16 cellular contexts compared by ENCODE assay signal in the genomic region with DNA sequence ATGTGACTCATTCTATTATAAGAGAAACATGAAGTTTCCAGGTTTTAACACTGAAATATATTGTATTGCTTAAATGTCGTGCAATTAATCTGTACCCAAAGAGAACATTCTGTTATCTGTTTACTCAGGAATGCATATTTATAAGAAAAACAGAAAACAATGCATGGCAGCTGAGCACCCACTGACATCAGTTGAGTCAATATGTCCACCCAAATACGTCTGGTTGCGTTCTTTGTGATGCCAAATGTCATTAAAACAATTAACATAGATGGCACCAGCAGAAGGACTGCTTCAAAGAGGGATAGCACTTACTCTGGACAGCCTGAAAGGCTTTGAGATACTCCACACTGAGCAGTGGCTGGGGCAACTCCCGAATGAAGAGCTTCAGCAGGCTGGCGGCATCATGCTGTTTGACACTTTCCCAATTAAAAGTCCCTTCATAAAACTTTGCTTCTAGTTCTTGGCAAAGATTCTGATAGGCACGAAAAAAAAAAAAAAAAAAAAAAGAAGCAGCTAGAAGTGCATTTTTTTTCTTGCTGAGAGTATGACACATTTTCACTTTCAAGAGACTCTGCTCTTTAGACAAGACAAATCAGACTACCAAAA.
A peak's percentile ranks its signal among the peaks of the same experiment; 100 is the strongest.
DNase-seq lines count a peak whose midpoint lies in the region; ATAC-seq and TF ChIP-seq lines count a peak whose summit lies in the region.
"Had no signal": no experiment of that assay in that cellular context is flagged by ENCODE, and none has a peak within 500 bp of the region (broad histone marks: within the 10 kb centered on the region; RNA-seq: fewer than 3 reads in every experiment).

No MANE protein-coding gene starts in this region.

- no peak overlapping the region for H3K4me3 Mint-ChIP-seq in MCF 10A (ENCODE audit: unreplicated experiment)
- H3K4me3 Mint-ChIP-seq: activated naive CD4-positive, alpha-beta T cell treated with anti-CD3 and anti-CD28 coated beads, Interleukin-2, amount 50 U/mL, for 24 hours had no signal

- no peak overlapping the region for H3K9ac ChIP-seq in SK-N-SH

- H3K9me3 ChIP-seq in breast epithelium (no peaks in the 10 kb centered on the region), SK-N-SH (no peaks in the 10 kb centered on the region), tibial nerve (no peaks in the 10 kb centered on the region), left ventricle myocardium inferior (replicated peaks) (no peaks in the 10 kb centered on the region), lower lobe of right lung (no peaks in the 10 kb centered on the region)
- H3K9me3 ChIP-seq: testis had no signal

- TF ChIP-seq RAD21 in SK-N-SH (IDR thresholded peaks at IDR 0.05; ENCODE audit: low read length) = no peak

- H3K27ac Mint-ChIP-seq in MCF 10A (ENCODE audit: low read depth, unreplicated experiment) = no peak overlapping the region
- H3K27ac Mint-ChIP-seq: activated naive CD4-positive, alpha-beta T cell treated with anti-CD3 and anti-CD28 coated beads, Interleukin-2, amount 50 U/mL, for 24 hours had no signal

- peaks cover 34% of the 10 kb centered on the region for H3K79me2 ChIP-seq in SK-N-SH (ENCODE audit: insufficient read depth)

- no peak overlapping the region for H2AFZ ChIP-seq in SK-N-SH (ENCODE audit: low read depth)

- H3K9me2 ChIP-seq in SK-N-SH = no peaks in the 10 kb centered on the region

- TF ChIP-seq POLR2A in breast epithelium (IDR thresholded peaks at IDR 0.05) (no peak), tibial nerve (IDR thresholded peaks at IDR 0.05) (no peak)

- POLR2A ChIA-PET in MCF 10A (lab: Yijun Ruan, JAX) (interaction anchor here (0.6 to 1.4 kb wide), 2 partner anchors 102 to 109 kb away, joined by 3 read pairs; partner anchors contain the start of gene ARHGAP18), SK-N-SH (lab: Yijun Ruan, JAX) (no interaction called here)

- no peaks in the 10 kb centered on the region for H3K9me3 Mint-ChIP-seq in MCF 10A (ENCODE audit: unreplicated experiment)
- H3K9me3 Mint-ChIP-seq: activated naive CD4-positive, alpha-beta T cell treated with anti-CD3 and anti-CD28 coated beads, Interleukin-2, amount 50 U/mL, for 24 hours had no signal

- no peaks in the 10 kb centered on the region for H3K27me3 ChIP-seq in breast epithelium
- no peaks in the 10 kb centered on the region for H3K27me3 ChIP-seq in SK-N-SH (ENCODE audit: insufficient read depth)
- H3K27me3 ChIP-seq in tibial nerve = no peaks in the 10 kb centered on the region
- no peaks in the 10 kb centered on the region for H3K27me3 ChIP-seq in left ventricle myocardium inferior (ENCODE audit: low read depth)
- H3K27me3 ChIP-seq in lower lobe of right lung (ENCODE audit: low read depth) = no peaks in the 10 kb centered on the region
- H3K27me3 ChIP-seq: testis had no signal

- intact Hi-C loops in MCF 10A (cut with micrococcal nuclease) (no loop called here), breast epithelium (cut with DNase I; ENCODE audit: low total_unique reads) (no loop called here), left ventricle myocardium inferior (cut with micrococcal nuclease) (no loop called here), lower lobe of right lung (cut with DNase I) (no loop called here)

- DNase-seq in MCF 10A (ENCODE audit: unreplicated experiment) (peak; percentile 17), breast epithelium (ENCODE audit: low spot score in 2 of 2) (no peak), SK-N-SH (no peak), iris pigment epithelial cell (ENCODE audit: low read depth) (peak; percentile 46), tibial nerve (ENCODE audit: low spot score in 2 of 2) (no peak), left ventricle myocardium inferior (no peak), lower lobe of right lung (no peak)
- DNase-seq in activated CD8-positive, alpha-beta memory T cell treated with anti-CD3 and anti-CD28 coated beads, Interleukin-2, amount 50 U/mL, for 48 hours = no peak
- DNase-seq: mammary epithelial cell; NCI-H187 treated with DMSO at 0.1 percent for 48 hours; nucleus accumbens; stimulated activated CD4-positive, alpha-beta T cell treated with anti-CD3 and anti-CD28 coated beads, Interleukin-15, amount 100 ng/mL, for 24 hours; testis; WERI-Rb-1 had no signal

- H3K4me2 ChIP-seq in SK-N-SH = no peak overlapping the region

- H3K36me3 ChIP-seq in breast epithelium (peaks cover 7% of the 10 kb centered on the region), SK-N-SH (replicated peaks in 1 of 2; ENCODE audit: control insufficient read depth in 1 of 2, insufficient read depth in 2 of 2, low read length in 1 of 2) (peaks cover 25 to 83% of the 10 kb centered on the region in 2 experiments), tibial nerve (no peaks in the 10 kb centered on the region), left ventricle myocardium inferior (no peaks in the 10 kb centered on the region), lower lobe of right lung (peaks cover 54% of the 10 kb centered on the region)
- H3K36me3 ChIP-seq: WERI-Rb-1 had no signal

- peaks cover 35% of the 10 kb centered on the region for H3K36me3 Mint-ChIP-seq in MCF 10A (ENCODE audit: insufficient read depth, unreplicated experiment)

- TF ChIP-seq CTCF in MCF 10A (IDR thresholded peaks at IDR 0.05; ENCODE audit: unreplicated experiment) (no peak), breast epithelium (IDR thresholded peaks at IDR 0.05) (no peak), SK-N-SH (IDR thresholded peaks at IDR 0.05) (no peak), tibial nerve (IDR thresholded peaks at IDR 0.05) (no peak), left ventricle myocardium inferior (IDR thresholded peaks at IDR 0.05; ENCODE audit: borderline replicate concordance) (no peak), lower lobe of right lung (IDR thresholded peaks at IDR 0.05) (no peak)

- CTCF ChIA-PET in MCF 10A (lab: Yijun Ruan, JAX) (interaction anchor here (0.6 to 14.4 kb wide), 7 partner anchors 8 to 1235 kb away, joined by 3 to 315 read pairs (median 3); no protein-coding TSS in a partner anchor), SK-N-SH (lab: Yijun Ruan, JAX) (interaction anchor here (0.9 kb wide), 1 partner anchor 9 kb away, joined by 5 read pairs; no protein-coding TSS in a partner anchor)

- H3F3A ChIP-seq in SK-N-SH (replicated peaks; ENCODE audit: insufficient read depth) = peaks cover 58% of the 10 kb centered on the region

- H3K4me1 Mint-ChIP-seq in MCF 10A (ENCODE audit: insufficient read depth, unreplicated experiment) = no peaks in the 10 kb centered on the region
- H3K4me1 Mint-ChIP-seq: activated naive CD4-positive, alpha-beta T cell treated with anti-CD3 and anti-CD28 coated beads, Interleukin-2, amount 50 U/mL, for 24 hours had no signal

- no peaks in the 10 kb centered on the region for H3K4me1 ChIP-seq in breast epithelium
- peaks cover 0 to 48% of the 10 kb centered on the region in 2 experiments for H3K4me1 ChIP-seq in SK-N-SH (ENCODE audit: control insufficient read depth in 1 of 2, insufficient read depth in 2 of 2, low read depth in 1 of 2, low read length in 1 of 2)
- peaks cover 0 to 9% (median 2%) of the 10 kb centered on the region in 4 donors for H3K4me1 ChIP-seq in tibial nerve
- H3K4me1 ChIP-seq in left ventricle myocardium inferior = peaks cover 4% of the 10 kb centered on the region
- H3K4me1 ChIP-seq in lower lobe of right lung = no peaks in the 10 kb centered on the region

- WGBS in SK-N-SH (ENCODE audit: low lambda C conversion rate) = 42% methylated on average over 6 of the region's 6 CpGs
- WGBS in tibial nerve, 2 donors = 46 to 47% methylated on average over 6 of the region's 6 CpGs

- H3K4me3 ChIP-seq in breast epithelium (no peak overlapping the region), SK-N-SH (ENCODE audit: low read depth in 2 of 2, low read length in 1 of 2) (0 out of 4 replicates have a peak overlapping the region, but pooled peaks of 1 of the 2 experiments have one; percentile 1), tibial nerve (no peak overlapping the region), left ventricle myocardium inferior (no peak overlapping the region), lower lobe of right lung (no peak overlapping the region)
- H3K4me3 ChIP-seq: testis had no signal

- BruUV-seq in MCF 10A (replicated peaks; lab: Mats Ljungman, UMichigan) = no TSS peak

- no peak overlapping the region for H3K27ac ChIP-seq in breast epithelium
- H3K27ac ChIP-seq in SK-N-SH (ENCODE audit: low read depth in 2 of 2, low read length in 1 of 2) = peak overlapping the region; percentile 55 to 78; a peak in 3 of 4 replicates
- no peak overlapping the region for H3K27ac ChIP-seq in tibial nerve
- no peak overlapping the region for H3K27ac ChIP-seq in left ventricle myocardium inferior (replicated peaks)
- no peak overlapping the region for H3K27ac ChIP-seq in lower lobe of right lung
- H3K27ac ChIP-seq: testis, WERI-Rb-1 had no signal

- no peaks in the 10 kb centered on the region for H4K20me1 ChIP-seq in SK-N-SH (ENCODE audit: insufficient read depth)

- TF ChIP-seq EP300 in SK-N-SH (IDR thresholded peaks at IDR 0.05; ENCODE audit: borderline replicate concordance in 1 of 2, low read depth in 1 of 2, low read length in 1 of 2) (no peak), tibial nerve (IDR thresholded peaks at IDR 0.05) (no peak)

- no peaks in the 10 kb centered on the region for H3K27me3 Mint-ChIP-seq in MCF 10A (ENCODE audit: insufficient read depth, unreplicated experiment)
- H3K27me3 Mint-ChIP-seq: activated naive CD4-positive, alpha-beta T cell treated with anti-CD3 and anti-CD28 coated beads, Interleukin-2, amount 50 U/mL, for 24 hours had no signal

- ATAC-seq in lower lobe of right lung = no peak
- ATAC-seq: HepG2 had no signal

TF ChIP-seq in SK-N-SH, 30 proteins besides CTCF, POLR2A, EP300 and RAD21:
- TF ChIP-seq MXI1 (IDR thresholded peaks at IDR 0.05; ENCODE audit: low read depth, low read length) (no peak), TCF12 (IDR thresholded peaks at IDR 0.05) (no peak), ELF1 (IDR thresholded peaks at IDR 0.05) (no peak), IRF3 (IDR thresholded peaks at IDR 0.05; ENCODE audit: low read depth, low read length) (no peak), SIN3A (IDR thresholded peaks at IDR 0.05; ENCODE audit: borderline replicate concordance, low read depth, low read length) (no peak), YY1 (IDR thresholded peaks at IDR 0.05; ENCODE audit: low read depth) (no peak), GATA2 (CRISPR knock-in tag; IDR thresholded peaks at IDR 0.05) (no peak)

Comparison
In these comparisons a context has a peak if more than half of its experiments do, and no peak if none do; other contexts are left out.
1. DNase-seq: peak in MCF 10A (single experiment) and iris pigment epithelial cell (single experiment); none in breast epithelium (0 of 2), SK-N-SH (single experiment), tibial nerve (0 of 2), left ventricle myocardium inferior (single experiment), activated CD8-positive, alpha-beta memory T cell treated with anti-CD3 and anti-CD28 coated beads, Interleukin-2, amount 50 U/mL, for 48 hours (single experiment) and lower lobe of right lung (single experiment).
2. H3K27ac ChIP-seq: peak in SK-N-SH (2 of 2); none in breast epithelium (0 of 2), tibial nerve (0 of 4), left ventricle myocardium inferior (single experiment) and lower lobe of right lung (single experiment).